Comparison of ENCODE assay signal across 16 cellular contexts in genomic region chr4:113582737-113583136, GRCh38.
"Had no signal": no experiment of that assay in that cellular context is flagged by ENCODE, and none has a peak within 500 bp of the region (broad histone marks: within the 10 kb centered on the region; RNA-seq: fewer than 3 reads in every experiment).

No MANE protein-coding gene starts in this region.

- H3K27me3 ChIP-seq: esophagus muscularis mucosa, tibial artery, vagina had no signal

- H3K9me3 ChIP-seq: esophagus muscularis mucosa, tibial artery, vagina had no signal

- DNase-seq: activated CD4-positive, alpha-beta memory T cell treated with anti-CD3 and anti-CD28 coated beads, Interleukin-2, amount 10 ng/mL, durations not matched to agents 7 days and 5 days; activated CD4-positive, alpha-beta T cell treated with anti-CD3 and anti-CD28 coated beads for 4 hours; activated gamma-delta T cell; activated T-cell treated with anti-CD3 and anti-CD28 coated beads, Interleukin-2, amount 50 U/mL, for 4 hours; central memory CD4-positive, alpha-beta T cell; stimulated activated CD4-positive, alpha-beta T cell treated with anti-CD3 and anti-CD28 coated beads, Interleukin-15, amount 100 ng/mL, for 24 hours; stimulated activated CD4-positive, alpha-beta T cell treated with anti-CD3 and anti-CD28 coated beads, Interleukin-4, amount 100 ng/mL, for 1 hour; stimulated activated naive B cell treated with anti-CD40 and anti-IgM and Interleukin-4, amounts not matched to agents 10 μg/mL and 1 μg/mL and 100 μg/mL, for 72 hours; T-cell; tibial artery had no signal

- H3K4me3 ChIP-seq: coronary artery, esophagus muscularis mucosa, skin epidermis, tibial artery, vagina had no signal

- H3K36me3 ChIP-seq: esophagus muscularis mucosa, tibial artery, vagina had no signal

- H3K27me3 Mint-ChIP-seq: activated CD4-positive, alpha-beta memory T cell treated with anti-CD3 and anti-CD28 coated beads, Interleukin-2, amount 10 ng/mL, durations not matched to agents 7 days and 5 days; stimulated activated naive B cell treated with anti-CD40 and anti-IgM and Interleukin-4, amounts not matched to agents 10 μg/mL and 1 μg/mL and 100 μg/mL, for 72 hours; T-cell had no signal

- ATAC-seq: activated naive CD4-positive, alpha-beta T cell treated with anti-CD3 and anti-CD28 coated beads, Interleukin-2, amount 50 U/mL, for 72 hours; activated T-cell treated with anti-CD3 and anti-CD28 coated beads, Interleukin-2, amount 50 U/mL, for 4 hours; stimulated activated naive B cell treated with anti-CD40 and anti-IgM and Interleukin-4, amounts not matched to agents 10 μg/mL and 1 μg/mL and 100 μg/mL, for 72 hours; T-cell had no signal

- H3K9me3 Mint-ChIP-seq: activated CD4-positive, alpha-beta memory T cell treated with anti-CD3 and anti-CD28 coated beads, Interleukin-2, amount 10 ng/mL, durations not matched to agents 7 days and 5 days; activated naive CD4-positive, alpha-beta T cell treated with anti-CD3 and anti-CD28 coated beads, Interleukin-2, amount 50 U/mL, for 72 hours; activated T-cell treated with anti-CD3 and anti-CD28 coated beads, Interleukin-2, amount 50 U/mL, for 4 hours; T-cell had no signal

- H3K27ac Mint-ChIP-seq: activated CD4-positive, alpha-beta memory T cell treated with anti-CD3 and anti-CD28 coated beads, Interleukin-2, amount 10 ng/mL, durations not matched to agents 7 days and 5 days; activated naive CD4-positive, alpha-beta T cell treated with anti-CD3 and anti-CD28 coated beads, Interleukin-2, amount 50 U/mL, for 72 hours; stimulated activated naive B cell treated with anti-CD40 and anti-IgM and Interleukin-4, amounts not matched to agents 10 μg/mL and 1 μg/mL and 100 μg/mL, for 72 hours; T-cell had no signal

- H3K4me3 Mint-ChIP-seq: activated CD4-positive, alpha-beta memory T cell treated with anti-CD3 and anti-CD28 coated beads, Interleukin-2, amount 10 ng/mL, durations not matched to agents 7 days and 5 days; activated T-cell treated with anti-CD3 and anti-CD28 coated beads, Interleukin-2, amount 50 U/mL, for 4 hours; stimulated activated naive B cell treated with anti-CD40 and anti-IgM and Interleukin-4, amounts not matched to agents 10 μg/mL and 1 μg/mL and 100 μg/mL, for 72 hours; T-cell had no signal

- H3K27ac ChIP-seq: coronary artery, esophagus muscularis mucosa, skin epidermis, tibial artery, vagina, VCaP had no signal
